ENCODE assay signal across 8 cellular contexts in genomic region chr1:112619518-112620458, GRCh38. TPM values are rescaled to one million over a fixed set of nuclear protein-coding genes. Genes with fewer than 3 reads are reported as not detected.
DNase-seq lines count a peak whose midpoint lies in the region; ATAC-seq, FAIRE-seq and TF ChIP-seq lines count a peak whose summit lies in the region.

CAPZA1 (plus strand) TSS chr1:112619832; CDS start chr1:112619845, 13 bp downstream.

- peak; percentile 94 for TF ChIP-seq POLR2A in GM18951 (IDR thresholded peaks at IDR 0.05; ENCODE audit: extremely low read depth, insufficient read depth, insufficient read length)

- no peaks in the 10 kb centered on the region for H3K27me3 ChIP-seq in bronchial epithelial cell (ENCODE audit: control insufficient read depth, insufficient read depth, low read length)

- DNase-seq in AG08396 (ENCODE audit: low spot score) (peak; percentile 93), NCI-H226 (peak; percentile 97), WTC11 (ENCODE audit: low spot score) (peak; percentile 87), bronchial epithelial cell (ENCODE audit: low read depth) (peak; percentile 84), immature natural killer cell (peak; percentile 91 to 93 (median 92)), smooth muscle cell of the brain vasculature (ENCODE audit: low read depth, low spot score) (peak; percentile 82)

- H3K36me3 Mint-ChIP-seq in WTC11 = peaks cover 11% of the 10 kb centered on the region; the same call in 1 of the 2 replicates
- H3K36me3 Mint-ChIP-seq in immature natural killer cell = peaks cover 0 to 3% (median 0%) of the 10 kb centered on the region in 3 donors

- no peaks in the 10 kb centered on the region for H3K36me3 ChIP-seq in bronchial epithelial cell (ENCODE audit: control insufficient read depth, insufficient read depth, low read length)

- no peak for TF ChIP-seq CTCF in WTC11 (IDR thresholded peaks at IDR 0.05)
- no peak for TF ChIP-seq CTCF in bronchial epithelial cell (IDR thresholded peaks at IDR 0.05; ENCODE audit: insufficient read depth, low read length, severe bottlenecking)

- CTCF ChIA-PET in WTC11 (lab: Charles Lee) = interaction anchor here (1.0 to 2.3 kb wide), 7 partner anchors 54 to 229 kb away, joined by 3 to 10 read pairs (median 3); partner anchors contain the start of genes MOV10 and PPM1J

- peak within 1 kb of the TSS; percentile 99 for H3K27ac Mint-ChIP-seq in WTC11
- H3K27ac Mint-ChIP-seq in immature natural killer cell = peak within 1 kb of the TSS; percentile 100

- H3K4me3 Mint-ChIP-seq in WTC11 (peak within 1 kb of the TSS; percentile 99), immature natural killer cell (peak within 1 kb of the TSS; percentile 99 to 100 (median 100))

- in situ Hi-C loops in GM18951 (cut with MboI; ENCODE audit: low sequenced_read_pairs, unreplicated experiment) = loop anchor here (5.0 to 10.0 kb wide), 3 partner anchors 88 to 225 kb away; partner anchors contain the start of genes CTTNBP2NL, RHOC and WNT2B

- H3K4me3 ChIP-seq in bronchial epithelial cell (ENCODE audit: low read depth, low read length) = peak within 1 kb of the TSS; percentile 100

- H3K9me3 Mint-ChIP-seq in WTC11 = no peaks in the 10 kb centered on the region
- H3K9me3 Mint-ChIP-seq in immature natural killer cell = no peaks in the 10 kb centered on the region

- H3K27me3 Mint-ChIP-seq in WTC11 (ENCODE audit: low read depth) = no peaks in the 10 kb centered on the region
- H3K27me3 Mint-ChIP-seq in immature natural killer cell (ENCODE audit: low read depth in 3 of 3) = peaks cover 10 to 33% (median 21%) of the 10 kb centered on the region in 3 donors

- POLR2A ChIA-PET in WTC11 (lab: Charles Lee) = interaction anchor here (0.9 to 2.2 kb wide), 3 partner anchors 55 to 152 kb away, joined by 3 to 16 read pairs (median 5); partner anchors contain the start of gene MOV10

- H3K4me1 Mint-ChIP-seq in WTC11 (peaks cover 21% of the 10 kb centered on the region), immature natural killer cell (peaks cover 52 to 71% of the 10 kb centered on the region in 2 donors)

- FAIRE-seq in bronchial epithelial cell (lab: Jason Lieb, UNC) = no peak

- ATAC-seq in HG03175 (IDR thresholded peaks at IDR 0.05; ENCODE audit: unreplicated experiment) (peak; percentile 83), WTC11 (peak; percentile 92)

TF ChIP-seq in WTC11, 78 proteins besides CTCF, POLR2A, EP300 and RAD21 (continues in another document):
- no peak for TF ChIP-seq RORB (CRISPR knock-in tag; IDR thresholded peaks at IDR 0.05)
- 0 out of 2 replicates have a peak, but pooled peaks have one; percentile 87 for TF ChIP-seq KAT7 (CRISPR knock-in tag; IDR thresholded peaks at IDR 0.05; ENCODE audit: borderline replicate concordance)
- TF ChIP-seq, protein P1, sequence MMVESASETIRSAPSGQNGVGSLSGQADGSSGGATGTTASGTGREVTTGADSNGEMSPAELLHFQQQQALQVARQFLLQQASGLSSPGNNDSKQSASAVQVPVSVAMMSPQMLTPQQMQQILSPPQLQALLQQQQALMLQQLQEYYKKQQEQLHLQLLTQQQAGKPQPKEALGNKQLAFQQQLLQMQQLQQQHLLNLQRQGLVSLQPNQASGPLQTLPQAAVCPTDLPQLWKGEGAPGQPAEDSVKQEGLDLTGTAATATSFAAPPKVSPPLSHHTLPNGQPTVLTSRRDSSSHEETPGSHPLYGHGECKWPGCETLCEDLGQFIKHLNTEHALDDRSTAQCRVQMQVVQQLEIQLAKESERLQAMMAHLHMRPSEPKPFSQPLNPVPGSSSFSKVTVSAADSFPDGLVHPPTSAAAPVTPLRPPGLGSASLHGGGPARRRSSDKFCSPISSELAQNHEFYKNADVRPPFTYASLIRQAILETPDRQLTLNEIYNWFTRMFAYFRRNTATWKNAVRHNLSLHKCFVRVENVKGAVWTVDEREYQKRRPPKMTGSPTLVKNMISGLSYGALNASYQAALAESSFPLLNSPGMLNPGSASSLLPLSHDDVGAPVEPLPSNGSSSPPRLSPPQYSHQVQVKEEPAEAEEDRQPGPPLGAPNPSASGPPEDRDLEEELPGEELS (CRISPR knock-in tag; IDR thresholded peaks at IDR 0.05) = 0 out of 2 replicates have a peak, but pooled peaks have one; percentile 17
- peak; percentile 89; the same call in 1 of the 2 replicates for TF ChIP-seq MYBL2 (CRISPR knock-in tag; IDR thresholded peaks at IDR 0.05)
- TF ChIP-seq SMAD3 (CRISPR knock-in tag; IDR thresholded peaks at IDR 0.05; ENCODE audit: borderline replicate concordance) = no peak
- TF ChIP-seq JUN (CRISPR knock-in tag; IDR thresholded peaks at IDR 0.05) = 0 out of 2 replicates have a peak, but pooled peaks have one; percentile 67
- TF ChIP-seq, protein P2, sequence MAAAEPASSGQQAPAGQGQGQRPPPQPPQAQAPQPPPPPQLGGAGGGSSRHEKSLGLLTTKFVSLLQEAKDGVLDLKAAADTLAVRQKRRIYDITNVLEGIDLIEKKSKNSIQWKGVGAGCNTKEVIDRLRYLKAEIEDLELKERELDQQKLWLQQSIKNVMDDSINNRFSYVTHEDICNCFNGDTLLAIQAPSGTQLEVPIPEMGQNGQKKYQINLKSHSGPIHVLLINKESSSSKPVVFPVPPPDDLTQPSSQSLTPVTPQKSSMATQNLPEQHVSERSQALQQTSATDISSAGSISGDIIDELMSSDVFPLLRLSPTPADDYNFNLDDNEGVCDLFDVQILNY (CRISPR knock-in tag; IDR thresholded peaks at IDR 0.05) = peak; percentile 59; the same call in 1 of the 2 replicates
- TF ChIP-seq, protein P3, sequence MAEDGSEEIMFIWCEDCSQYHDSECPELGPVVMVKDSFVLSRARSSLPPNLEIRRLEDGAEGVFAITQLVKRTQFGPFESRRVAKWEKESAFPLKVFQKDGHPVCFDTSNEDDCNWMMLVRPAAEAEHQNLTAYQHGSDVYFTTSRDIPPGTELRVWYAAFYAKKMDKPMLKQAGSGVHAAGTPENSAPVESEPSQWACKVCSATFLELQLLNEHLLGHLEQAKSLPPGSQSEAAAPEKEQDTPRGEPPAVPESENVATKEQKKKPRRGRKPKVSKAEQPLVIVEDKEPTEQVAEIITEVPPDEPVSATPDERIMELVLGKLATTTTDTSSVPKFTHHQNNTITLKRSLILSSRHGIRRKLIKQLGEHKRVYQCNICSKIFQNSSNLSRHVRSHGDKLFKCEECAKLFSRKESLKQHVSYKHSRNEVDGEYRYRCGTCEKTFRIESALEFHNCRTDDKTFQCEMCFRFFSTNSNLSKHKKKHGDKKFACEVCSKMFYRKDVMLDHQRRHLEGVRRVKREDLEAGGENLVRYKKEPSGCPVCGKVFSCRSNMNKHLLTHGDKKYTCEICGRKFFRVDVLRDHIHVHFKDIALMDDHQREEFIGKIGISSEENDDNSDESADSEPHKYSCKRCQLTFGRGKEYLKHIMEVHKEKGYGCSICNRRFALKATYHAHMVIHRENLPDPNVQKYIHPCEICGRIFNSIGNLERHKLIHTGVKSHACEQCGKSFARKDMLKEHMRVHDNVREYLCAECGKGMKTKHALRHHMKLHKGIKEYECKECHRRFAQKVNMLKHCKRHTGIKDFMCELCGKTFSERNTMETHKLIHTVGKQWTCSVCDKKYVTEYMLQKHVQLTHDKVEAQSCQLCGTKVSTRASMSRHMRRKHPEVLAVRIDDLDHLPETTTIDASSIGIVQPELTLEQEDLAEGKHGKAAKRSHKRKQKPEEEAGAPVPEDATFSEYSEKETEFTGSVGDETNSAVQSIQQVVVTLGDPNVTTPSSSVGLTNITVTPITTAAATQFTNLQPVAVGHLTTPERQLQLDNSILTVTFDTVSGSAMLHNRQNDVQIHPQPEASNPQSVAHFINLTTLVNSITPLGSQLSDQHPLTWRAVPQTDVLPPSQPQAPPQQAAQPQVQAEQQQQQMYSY (CRISPR knock-in tag; IDR thresholded peaks at IDR 0.05) = no peak
- no peak for TF ChIP-seq NFATC4 (CRISPR knock-in tag; IDR thresholded peaks at IDR 0.05)
- TF ChIP-seq ESRRA (CRISPR knock-in tag; IDR thresholded peaks at IDR 0.05; ENCODE audit: borderline replicate concordance) = 0 out of 2 replicates have a peak, but pooled peaks have one; percentile 38
- peak; percentile 53; the same call in 1 of the 2 replicates for TF ChIP-seq FOXK1 (CRISPR knock-in tag; IDR thresholded peaks at IDR 0.05)
- TF ChIP-seq ETV6 (CRISPR knock-in tag; IDR thresholded peaks at IDR 0.05) = peak; percentile 49; the same call in 1 of the 2 replicates
- TF ChIP-seq, protein P4, sequence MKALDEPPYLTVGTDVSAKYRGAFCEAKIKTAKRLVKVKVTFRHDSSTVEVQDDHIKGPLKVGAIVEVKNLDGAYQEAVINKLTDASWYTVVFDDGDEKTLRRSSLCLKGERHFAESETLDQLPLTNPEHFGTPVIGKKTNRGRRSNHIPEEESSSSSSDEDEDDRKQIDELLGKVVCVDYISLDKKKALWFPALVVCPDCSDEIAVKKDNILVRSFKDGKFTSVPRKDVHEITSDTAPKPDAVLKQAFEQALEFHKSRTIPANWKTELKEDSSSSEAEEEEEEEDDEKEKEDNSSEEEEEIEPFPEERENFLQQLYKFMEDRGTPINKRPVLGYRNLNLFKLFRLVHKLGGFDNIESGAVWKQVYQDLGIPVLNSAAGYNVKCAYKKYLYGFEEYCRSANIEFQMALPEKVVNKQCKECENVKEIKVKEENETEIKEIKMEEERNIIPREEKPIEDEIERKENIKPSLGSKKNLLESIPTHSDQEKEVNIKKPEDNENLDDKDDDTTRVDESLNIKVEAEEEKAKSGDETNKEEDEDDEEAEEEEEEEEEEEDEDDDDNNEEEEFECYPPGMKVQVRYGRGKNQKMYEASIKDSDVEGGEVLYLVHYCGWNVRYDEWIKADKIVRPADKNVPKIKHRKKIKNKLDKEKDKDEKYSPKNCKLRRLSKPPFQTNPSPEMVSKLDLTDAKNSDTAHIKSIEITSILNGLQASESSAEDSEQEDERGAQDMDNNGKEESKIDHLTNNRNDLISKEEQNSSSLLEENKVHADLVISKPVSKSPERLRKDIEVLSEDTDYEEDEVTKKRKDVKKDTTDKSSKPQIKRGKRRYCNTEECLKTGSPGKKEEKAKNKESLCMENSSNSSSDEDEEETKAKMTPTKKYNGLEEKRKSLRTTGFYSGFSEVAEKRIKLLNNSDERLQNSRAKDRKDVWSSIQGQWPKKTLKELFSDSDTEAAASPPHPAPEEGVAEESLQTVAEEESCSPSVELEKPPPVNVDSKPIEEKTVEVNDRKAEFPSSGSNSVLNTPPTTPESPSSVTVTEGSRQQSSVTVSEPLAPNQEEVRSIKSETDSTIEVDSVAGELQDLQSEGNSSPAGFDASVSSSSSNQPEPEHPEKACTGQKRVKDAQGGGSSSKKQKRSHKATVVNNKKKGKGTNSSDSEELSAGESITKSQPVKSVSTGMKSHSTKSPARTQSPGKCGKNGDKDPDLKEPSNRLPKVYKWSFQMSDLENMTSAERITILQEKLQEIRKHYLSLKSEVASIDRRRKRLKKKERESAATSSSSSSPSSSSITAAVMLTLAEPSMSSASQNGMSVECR (CRISPR knock-in tag; IDR thresholded peaks at IDR 0.05; ENCODE audit: borderline replicate concordance) = peak; percentile 69
- TF ChIP-seq SP1 (CRISPR knock-in tag; conservative IDR thresholded peaks at IDR 0.05) = peak; percentile 38; the same call in 1 of the 2 replicates

RNA-seq across cellular contexts. Expression of gene CAPZA1, which starts in this region (rescaled TPM):
- total RNA-seq in WTC11 (2021) = 86.6 to 97.5 TPM (median 91.3 TPM) in 3 replicates
- 235 and 265 TPM in 2 replicates for total RNA-seq in bronchial epithelial cell
- 100 to 1,000 TPM; 199 to 264 (median 207) TPM for polyA plus RNA-seq in immature natural killer cell

Comparison
In these comparisons a context has a peak if more than half of its experiments do, and no peak if none do; other contexts are left out.
1. Peak in every context shown above with its lines: DNase-seq, ATAC-seq and H3K4me3 ChIP-seq.